In genomic region chr11:14644396-14645246, GRCh38 we compare ENCODE assay signal across 8 cellular contexts. TPM values are rescaled to one million over a fixed set of nuclear protein-coding genes. Genes with fewer than 3 reads are reported as not detected.
DNase-seq lines count a peak whose midpoint lies in the region; ATAC-seq and TF ChIP-seq lines count a peak whose summit lies in the region.

No MANE protein-coding gene starts in this region.

- peak overlapping the region; percentile 74 for H3K27ac Mint-ChIP-seq in stimulated activated effector memory CD8-positive, alpha-beta T cell treated with anti-CD3 and anti-CD28 coated beads, Interleukin-12 subunit alpha, Interleukin-12 subunit beta, amount 100 ng/mL, for 72 hours

- ATAC-seq in GM21825 (IDR thresholded peaks at IDR 0.05; ENCODE audit: unreplicated experiment) (peak; percentile 34), lung (ENCODE audit: insufficient read depth, low FRiP score) (peak; percentile 44)
- peak; percentile 58 for ATAC-seq in stimulated activated effector memory CD8-positive, alpha-beta T cell treated with anti-CD3 and anti-CD28 coated beads, Interleukin-12 subunit alpha, Interleukin-12 subunit beta, amount 100 ng/mL, for 72 hours

- intact Hi-C loops in colonic mucosa (cut with DNase I): loop anchor here (10.0 kb wide), 2 partner anchors 100 to 250 kb away; partner anchors contain the start of gene CYP2R1

- H3K36me3 ChIP-seq in GM06990 (ENCODE audit: control insufficient read depth, insufficient read depth, low read length) (no peaks in the 10 kb centered on the region), colonic mucosa (no peaks in the 10 kb centered on the region), lung (ENCODE audit: control insufficient read depth in 2 of 2, insufficient read depth in 2 of 2, low read length in 2 of 2) (no peaks in the 10 kb centered on the region)

- H3K27ac ChIP-seq in colonic mucosa (peak overlapping the region; percentile 92), lung (ENCODE audit: low read depth in 1 of 2, low read length in 1 of 2) (peak overlapping the region; percentile 71 to 91)

- no peaks in the 10 kb centered on the region for H3K4me1 ChIP-seq in colonic mucosa
- H3K4me1 ChIP-seq in lung (ENCODE audit: control insufficient read depth in 2 of 2, insufficient read depth in 2 of 2, low read length in 2 of 2): peaks cover 2 to 4% of the 10 kb centered on the region in 2 donors

- H3K36me3 Mint-ChIP-seq in stimulated activated effector memory CD8-positive, alpha-beta T cell treated with anti-CD3 and anti-CD28 coated beads, Interleukin-12 subunit alpha, Interleukin-12 subunit beta, amount 100 ng/mL, for 72 hours: peaks cover 43% of the 10 kb centered on the region

- DNase-seq in GM06990 (ENCODE audit: extremely low read depth, insufficient read length) (peak; percentile 47), LNCaP clone FGC (ENCODE audit: low read depth) (no peak), colonic mucosa (peak; percentile 52), lung (ENCODE audit: low spot score) (no peak), NCI-H128 (lab: John Stamatoyannopoulos, UW; ENCODE audit: unreplicated experiment) (no peak)
- DNase-seq in activated CD4-positive, alpha-beta T cell treated with anti-CD3 and anti-CD28 coated beads for 1 hour: peak; percentile 24
- peak; percentile 23 to 76 for DNase-seq in stimulated activated effector memory CD8-positive, alpha-beta T cell treated with anti-CD3 and anti-CD28 coated beads, Interleukin-12 subunit alpha, Interleukin-12 subunit beta, amount 100 ng/mL, for 72 hours (ENCODE audit: low spot score in 2 of 2)

- H3K9me3 ChIP-seq in colonic mucosa: no peaks in the 10 kb centered on the region
- no peaks in the 10 kb centered on the region for H3K9me3 ChIP-seq in lung (ENCODE audit: control insufficient read depth in 2 of 2, insufficient read depth in 1 of 2, low read length in 1 of 2)

- H3K9ac ChIP-seq in colonic mucosa (ENCODE audit: low read depth in 2 of 2, low read length in 2 of 2): peak overlapping the region; percentile 82 to 95

- H3K27me3 ChIP-seq in GM06990 (replicated peaks; ENCODE audit: control insufficient read depth, insufficient read depth, low read length): peaks cover 1% of the 10 kb centered on the region
- no peaks in the 10 kb centered on the region for H3K27me3 ChIP-seq in colonic mucosa
- no peaks in the 10 kb centered on the region for H3K27me3 ChIP-seq in lung (ENCODE audit: control insufficient read depth, insufficient read depth)

- H3K4me3 ChIP-seq in GM06990 (replicated peaks; ENCODE audit: low read depth, low read length) (peak overlapping the region; percentile 54), LNCaP clone FGC (ENCODE audit: low read depth, low read length) (peak overlapping the region; percentile 88), colonic mucosa (peak overlapping the region; percentile 88), lung (peak overlapping the region; percentile 82)

- H3K9me3 Mint-ChIP-seq in stimulated activated effector memory CD8-positive, alpha-beta T cell treated with anti-CD3 and anti-CD28 coated beads, Interleukin-12 subunit alpha, Interleukin-12 subunit beta, amount 100 ng/mL, for 72 hours: no peaks in the 10 kb centered on the region

- peak overlapping the region; percentile 64 for H3K4me3 Mint-ChIP-seq in stimulated activated effector memory CD8-positive, alpha-beta T cell treated with anti-CD3 and anti-CD28 coated beads, Interleukin-12 subunit alpha, Interleukin-12 subunit beta, amount 100 ng/mL, for 72 hours

- WGBS in lung, 2 donors: 0 to 1% methylated on average over 52 to 56 of the region's 56 CpGs

- TF ChIP-seq CTCF in GM06990 (IDR thresholded peaks at IDR 0.05; ENCODE audit: insufficient read depth, low read length, poor library complexity, severe bottlenecking): no peak
- 0 out of 2 replicates have a peak, but pooled peaks have one; percentile 6 for TF ChIP-seq CTCF in LNCaP clone FGC (IDR thresholded peaks at IDR 0.05; ENCODE audit: control insufficient read depth, extremely low read depth, insufficient read depth)
- no peak for TF ChIP-seq CTCF in colonic mucosa (IDR thresholded peaks at IDR 0.05)
- no peak for TF ChIP-seq CTCF in lung (IDR thresholded peaks at IDR 0.05; ENCODE audit: control extremely low read depth, extremely low read depth)

- H3K4me1 Mint-ChIP-seq in stimulated activated effector memory CD8-positive, alpha-beta T cell treated with anti-CD3 and anti-CD28 coated beads, Interleukin-12 subunit alpha, Interleukin-12 subunit beta, amount 100 ng/mL, for 72 hours: peaks cover 45% of the 10 kb centered on the region

RNA-seq across cellular contexts. Expression of gene PDE3B, which starts 1.0 kb away (rescaled TPM):
- 10 to 100 TPM; 21.5 to 23.6 TPM for total RNA-seq in colonic mucosa
- 10 to 100 TPM; 17.3 to 79.2 TPM for total RNA-seq in lung
- 1 to 10 TPM; 3.3 to 5.7 TPM for polyA plus RNA-seq in lung

Comparison
In these comparisons a context has a peak if more than half of its experiments do, and no peak if none do; other contexts are left out.
1. DNase-seq: peak in GM06990 (single experiment), activated CD4-positive, alpha-beta T cell treated with anti-CD3 and anti-CD28 coated beads for 1 hour (single experiment), colonic mucosa (single experiment) and stimulated activated effector memory CD8-positive, alpha-beta T cell treated with anti-CD3 and anti-CD28 coated beads, Interleukin-12 subunit alpha, Interleukin-12 subunit beta, amount 100 ng/mL, for 72 hours (2 of 2); none in LNCaP clone FGC (single experiment), lung (single experiment) and NCI-H128 (single experiment).
2. Peak in every context shown above with its lines, with median percentiles within 50 percentile points of each other: H3K4me3 ChIP-seq and ATAC-seq.